Comparison of ENCODE assay signal across 9 cellular contexts in the genomic region with DNA sequence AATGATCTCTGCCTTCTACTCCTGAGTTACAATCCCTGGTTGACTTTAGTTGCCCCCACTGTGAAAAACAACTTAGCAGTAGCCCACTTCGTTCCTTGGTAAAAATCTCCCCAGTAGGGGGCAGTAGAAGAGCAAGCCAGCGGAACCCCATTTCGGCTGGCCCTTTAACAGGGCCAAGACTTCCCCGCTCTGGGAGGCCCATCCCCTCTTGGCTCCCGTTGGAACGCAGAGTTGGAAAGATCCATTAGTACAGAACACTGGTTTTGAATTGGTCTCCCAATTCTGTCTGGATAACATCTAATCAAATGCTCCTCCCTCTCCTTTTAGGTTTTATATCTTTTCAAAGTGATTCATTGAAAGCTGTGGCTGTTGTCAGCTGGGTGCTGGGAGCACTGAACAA.
DNase-seq lines count a peak whose midpoint lies in the region; ATAC-seq, FAIRE-seq and TF ChIP-seq lines count a peak whose summit lies in the region.
"Had no signal": no experiment of that assay in that cellular context is flagged by ENCODE, and none has a peak within 500 bp of the region (broad histone marks: within the 10 kb centered on the region; RNA-seq: fewer than 3 reads in every experiment).

No MANE protein-coding gene starts in this region.

- no peaks in the 10 kb centered on the region for H3K9me3 ChIP-seq in astrocyte (ENCODE audit: insufficient read depth, low read depth, low read length)

- no peaks in the 10 kb centered on the region for H3K36me3 Mint-ChIP-seq in T-cell
- H3K36me3 Mint-ChIP-seq in astrocyte (ENCODE audit: low read depth, unreplicated experiment), result no peaks in the 10 kb centered on the region
- no peaks in the 10 kb centered on the region for H3K36me3 Mint-ChIP-seq in mesothelial cell of epicardium

- FAIRE-seq in astrocyte (lab: Jason Lieb, UNC), result no peak

- H3K27ac ChIP-seq in astrocyte (ENCODE audit: low read depth, low read length), result no peak overlapping the region

- H3K4me3 ChIP-seq in astrocyte (ENCODE audit: insufficient read depth, low read depth, low read length), result no peak overlapping the region

- H3K27me3 ChIP-seq in astrocyte (ENCODE audit: insufficient read depth, low read length), result no peaks in the 10 kb centered on the region

- H3K9me3 Mint-ChIP-seq in T-cell, result no peaks in the 10 kb centered on the region
- no peaks in the 10 kb centered on the region for H3K9me3 Mint-ChIP-seq in astrocyte (ENCODE audit: unreplicated experiment)
- no peaks in the 10 kb centered on the region for H3K9me3 Mint-ChIP-seq in mesothelial cell of epicardium
- no peaks in the 10 kb centered on the region for H3K9me3 Mint-ChIP-seq in stimulated activated naive CD8-positive, alpha-beta T cell treated with anti-CD3 and anti-CD28 coated beads, Interleukin-15, amount 100 ng/mL, for 72 hours

- peak; percentile 55 to 60 (median 56) for ATAC-seq in T-cell (replicated peaks in 1 of 4)
- peak; percentile 69 for ATAC-seq in stimulated activated naive CD8-positive, alpha-beta T cell treated with anti-CD3 and anti-CD28 coated beads, Interleukin-15, amount 100 ng/mL, for 72 hours
- no peak for ATAC-seq in GM21381 (IDR thresholded peaks at IDR 0.05; ENCODE audit: unreplicated experiment)
- ATAC-seq in HG03045 (IDR thresholded peaks at IDR 0.05; ENCODE audit: unreplicated experiment), result no peak

- no peaks in the 10 kb centered on the region for H3K36me3 ChIP-seq in astrocyte (ENCODE audit: insufficient read depth, low read length)

- H3K4me1 Mint-ChIP-seq in T-cell, result peaks cover 88 to 95% (median 95%) of the 10 kb centered on the region in 3 donors
- H3K4me1 Mint-ChIP-seq in astrocyte (ENCODE audit: low read depth, unreplicated experiment), result peaks cover 2% of the 10 kb centered on the region
- H3K4me1 Mint-ChIP-seq in mesothelial cell of epicardium, result peaks cover 47% of the 10 kb centered on the region
- H3K4me1 Mint-ChIP-seq in stimulated activated naive CD8-positive, alpha-beta T cell treated with anti-CD3 and anti-CD28 coated beads, Interleukin-15, amount 100 ng/mL, for 72 hours, result peaks cover 88% of the 10 kb centered on the region
- H3K4me1 Mint-ChIP-seq: B cell had no signal

- H3K27me3 Mint-ChIP-seq in T-cell (no peaks in the 10 kb centered on the region), astrocyte (ENCODE audit: low read depth, unreplicated experiment) (peaks cover 35% of the 10 kb centered on the region), mesothelial cell of epicardium (ENCODE audit: low read depth) (peaks cover 44% of the 10 kb centered on the region)
- H3K27me3 Mint-ChIP-seq in stimulated activated naive CD8-positive, alpha-beta T cell treated with anti-CD3 and anti-CD28 coated beads, Interleukin-15, amount 100 ng/mL, for 72 hours, result no peaks in the 10 kb centered on the region

- H2AFZ ChIP-seq in astrocyte (ENCODE audit: low read depth, low read length), result no peak overlapping the region

- peak overlapping the region; percentile 92 to 97 for H3K27ac Mint-ChIP-seq in T-cell
- no peak overlapping the region for H3K27ac Mint-ChIP-seq in astrocyte (ENCODE audit: unreplicated experiment)
- no peak overlapping the region for H3K27ac Mint-ChIP-seq in mesothelial cell of epicardium
- peak overlapping the region; percentile 13 to 99 for H3K27ac Mint-ChIP-seq in stimulated activated naive CD8-positive, alpha-beta T cell treated with anti-CD3 and anti-CD28 coated beads, Interleukin-15, amount 100 ng/mL, for 72 hours
- H3K27ac Mint-ChIP-seq: B cell had no signal

- peak overlapping the region; percentile 58 to 88 (median 79) for H3K4me3 Mint-ChIP-seq in T-cell
- H3K4me3 Mint-ChIP-seq in astrocyte (ENCODE audit: unreplicated experiment), result no peak overlapping the region
- H3K4me3 Mint-ChIP-seq in mesothelial cell of epicardium, result no peak overlapping the region
- peak overlapping the region; percentile 85 to 87 for H3K4me3 Mint-ChIP-seq in stimulated activated naive CD8-positive, alpha-beta T cell treated with anti-CD3 and anti-CD28 coated beads, Interleukin-15, amount 100 ng/mL, for 72 hours
- H3K4me3 Mint-ChIP-seq: B cell had no signal

- CTCF ChIA-PET in T-cell (lab: Charles Lee), result interaction anchor here in 1 of 2 donors (0.6 to 3.6 kb wide), 13 partner anchors 28 to 1277 kb away, joined by 3 to 15 read pairs (median 3); no protein-coding TSS in a partner anchor

- H3K79me2 ChIP-seq in astrocyte (ENCODE audit: insufficient read depth, low read length), result no peaks in the 10 kb centered on the region

- TF ChIP-seq CTCF in astrocyte (IDR thresholded peaks at IDR 0.05; ENCODE audit: insufficient read depth, low read depth, low read length), result peak; percentile 51
- peak; percentile 74 for TF ChIP-seq CTCF in mesothelial cell of epicardium (IDR thresholded peaks at IDR 0.05; ENCODE audit: unreplicated experiment)

- no peak overlapping the region for H3K4me2 ChIP-seq in astrocyte (ENCODE audit: low read length)

- POLR2A ChIA-PET in T-cell (lab: Charles Lee), result interaction anchor here (0.6 to 1.0 kb wide), 2 partner anchors 89 to 90 kb away, joined by 3 read pairs; no protein-coding TSS in a partner anchor

- no peaks in the 10 kb centered on the region for H3K4me1 ChIP-seq in astrocyte (ENCODE audit: insufficient read depth, low read length)

- H4K20me1 ChIP-seq in astrocyte (ENCODE audit: insufficient read depth, low read length), result no peaks in the 10 kb centered on the region

- no peak overlapping the region for H3K9ac ChIP-seq in astrocyte (ENCODE audit: low read length)

- DNase-seq in NCI-H1105 treated with DMSO at 0.1 percent for 48 hours (lab: John Stamatoyannopoulos, UW) (peak; percentile 42), NCI-H1105 (lab: John Stamatoyannopoulos, UW) (no peak), T-cell (peak; percentile 31 to 78 (median 57)), astrocyte (ENCODE audit: low read depth) (no peak), mesothelial cell of epicardium (ENCODE audit: low spot score in 2 of 2, unreplicated experiment in 2 of 2) (no peak)
- peak; percentile 71 to 78 for DNase-seq in stimulated activated naive CD8-positive, alpha-beta T cell treated with anti-CD3 and anti-CD28 coated beads, Interleukin-15, amount 100 ng/mL, for 72 hours

Comparison
In these comparisons a context has a peak if more than half of its experiments do, and no peak if none do; other contexts are left out.
1. DNase-seq: peak in NCI-H1105 treated with DMSO at 0.1 percent for 48 hours (single experiment), T-cell (34 of 34) and stimulated activated naive CD8-positive, alpha-beta T cell treated with anti-CD3 and anti-CD28 coated beads, Interleukin-15, amount 100 ng/mL, for 72 hours (2 of 2); none in NCI-H1105 (single experiment), astrocyte (single experiment) and mesothelial cell of epicardium (0 of 2).
2. ATAC-seq: peak in T-cell (4 of 4) and stimulated activated naive CD8-positive, alpha-beta T cell treated with anti-CD3 and anti-CD28 coated beads, Interleukin-15, amount 100 ng/mL, for 72 hours (single experiment); none in GM21381 (single experiment) and HG03045 (single experiment).
3. H3K27ac Mint-ChIP-seq: peak in T-cell (2 of 2) and stimulated activated naive CD8-positive, alpha-beta T cell treated with anti-CD3 and anti-CD28 coated beads, Interleukin-15, amount 100 ng/mL, for 72 hours (2 of 2); none in astrocyte (single experiment) and mesothelial cell of epicardium (single experiment).
4. H3K4me3 Mint-ChIP-seq: peak in T-cell (3 of 3) and stimulated activated naive CD8-positive, alpha-beta T cell treated with anti-CD3 and anti-CD28 coated beads, Interleukin-15, amount 100 ng/mL, for 72 hours (2 of 2); none in astrocyte (single experiment) and mesothelial cell of epicardium (single experiment).